ENCODE assay signal across 8 cellular contexts in the genomic region with DNA sequence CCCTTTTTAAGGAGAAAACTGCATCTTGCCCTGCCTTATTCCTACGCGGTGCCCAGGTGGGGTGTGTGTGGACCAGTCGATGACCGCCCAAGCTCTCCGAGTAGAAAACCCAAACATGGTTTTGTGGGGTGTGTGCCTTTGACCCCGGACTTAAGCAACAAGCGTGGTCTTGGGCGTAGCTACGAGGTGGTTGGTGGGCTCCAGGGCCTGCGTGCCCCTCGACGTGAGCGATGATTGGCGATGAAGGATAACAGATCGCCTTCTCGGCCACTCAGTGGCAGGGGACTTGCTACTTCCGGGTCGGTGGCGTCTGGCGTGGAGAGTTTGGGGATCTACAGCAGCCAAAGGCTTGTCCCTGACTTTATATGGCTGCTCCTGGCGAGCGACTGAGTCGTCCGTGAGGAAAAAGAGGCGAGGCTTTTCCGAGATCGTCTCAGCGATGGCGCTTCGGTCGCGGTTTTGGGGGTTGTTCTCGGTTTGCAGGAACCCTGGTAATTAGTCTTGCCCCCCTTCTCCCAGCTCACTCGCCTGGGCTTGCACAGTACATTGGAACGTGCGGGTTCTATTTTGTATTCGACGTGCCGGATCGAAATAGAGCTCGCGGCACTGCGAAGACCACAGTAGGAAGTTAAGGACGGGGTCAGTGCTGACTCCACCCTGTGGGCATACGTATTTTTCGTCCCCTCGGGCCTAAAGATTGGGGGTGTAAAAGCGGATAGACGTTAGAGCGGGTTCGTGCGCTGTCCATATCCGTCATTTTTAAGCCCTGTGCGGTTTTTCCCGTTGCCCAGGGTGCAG. TPM values are rescaled to one million over a fixed set of nuclear protein-coding genes. Genes with fewer than 3 reads are reported as not detected.
DNase-seq lines count a peak whose midpoint lies in the region; ATAC-seq, FAIRE-seq and TF ChIP-seq lines count a peak whose summit lies in the region.

Gene MRPL18, plus strand, starts transcription at position 319 of the 798 bp plus-strand sequence. Its CDS starts 121 bp downstream, at position 440.

- DNase-seq in AML-193 (lab: John Stamatoyannopoulos, UW) (peak; percentile 97 to 99), NCI-H510A treated with DMSO at 0.1 percent for 48 hours (lab: John Stamatoyannopoulos, UW) (peak; percentile 84), chondrocyte (ENCODE audit: low spot score) (peak; percentile 97), kidney (peak; percentile 98)
- peak; percentile 78 to 79 for DNase-seq in activated CD4-positive, alpha-beta T cell treated with anti-CD3 and anti-CD28 coated beads for 24 hours (ENCODE audit: low read depth in 2 of 2)
- peak; percentile 85 to 88 for DNase-seq in stimulated activated CD4-positive, alpha-beta T cell treated with anti-CD3 and anti-CD28 coated beads, Interleukin-15, amount 100 ng/mL, for 48 hours (ENCODE audit: low read depth in 2 of 2)

- no peaks in the 10 kb centered on the region for H3K9me3 Mint-ChIP-seq in chondrocyte (ENCODE audit: low read depth)

- peak; percentile 66 for TF ChIP-seq POLR2A in GM19193 (IDR thresholded peaks at IDR 0.05; ENCODE audit: extremely low read depth, insufficient read depth, insufficient read length)

- peak within 1 kb of the TSS; percentile 95 to 96 for H3K4me3 ChIP-seq in kidney (ENCODE audit: low read length in 2 of 2)

- peaks cover 16 to 23% of the 10 kb centered on the region in 2 donors for H3K4me1 ChIP-seq in kidney (ENCODE audit: control insufficient read depth in 1 of 2, insufficient read depth in 1 of 2, low read depth in 1 of 2, low read length in 2 of 2)

- TF ChIP-seq CTCF in chondrocyte (IDR thresholded peaks at IDR 0.05) (no peak), kidney (IDR thresholded peaks at IDR 0.05; ENCODE audit: borderline replicate concordance, extremely low read depth, insufficient read depth) (no peak)

- H3K27ac Mint-ChIP-seq in chondrocyte (ENCODE audit: unreplicated experiment), result peak within 1 kb of the TSS; percentile 99

- peak within 1 kb of the TSS; percentile 96 to 99 for H3K27ac ChIP-seq in kidney (ENCODE audit: low read depth in 2 of 2, low read length in 2 of 2)

- H3K9ac ChIP-seq in kidney (ENCODE audit: low read length in 2 of 2), result peak within 1 kb of the TSS; percentile 97 to 100

- peaks cover 6 to 27% of the 10 kb centered on the region in 2 donors for H3K36me3 ChIP-seq in kidney (ENCODE audit: control insufficient read depth in 1 of 2, insufficient read depth in 2 of 2, low read length in 2 of 2)

- H3K4me1 Mint-ChIP-seq in chondrocyte (ENCODE audit: low read depth), result peaks cover 44% of the 10 kb centered on the region

- H3K4me3 Mint-ChIP-seq in chondrocyte (ENCODE audit: unreplicated experiment), result peak within 1 kb of the TSS; percentile 98

- H3K36me3 Mint-ChIP-seq in chondrocyte (ENCODE audit: low read depth), result peaks cover 24% of the 10 kb centered on the region

- intact Hi-C loops in kidney (cut with DNase I), result no loop called here

- peak; percentile 81 for FAIRE-seq in kidney (lab: Jason Lieb, UNC)

- H3K27me3 Mint-ChIP-seq in chondrocyte (ENCODE audit: low read depth), result no peaks in the 10 kb centered on the region

- no peaks in the 10 kb centered on the region for H3K9me3 ChIP-seq in kidney (ENCODE audit: control insufficient read depth in 1 of 2, low read length in 2 of 2)

- ATAC-seq in HG03439 (IDR thresholded peaks at IDR 0.05; ENCODE audit: unreplicated experiment), result peak; percentile 81

RNA-seq across cellular contexts. Expression of gene MRPL18, which starts in this region (rescaled TPM):
- 52.2 to 70.6 TPM (median 53.1 TPM) in 3 replicates for total RNA-seq in chondrocyte
- 56.7 TPM for total RNA-seq in kidney
- 87.2 TPM for polyA plus RNA-seq in kidney (ENCODE audit: insufficient read depth, low read depth, low replicate concordance)

Comparison
In these comparisons a context has a peak if more than half of its experiments do, and no peak if none do; other contexts are left out.
1. Peak in every context shown above with its lines: DNase-seq, ATAC-seq, H3K4me3 ChIP-seq and H3K27ac ChIP-seq.